8 cellular contexts compared by ENCODE assay signal in genomic region chr2:227862227-227862740, GRCh38. TPM values are rescaled to one million over a fixed set of nuclear protein-coding genes. Genes with fewer than 3 reads are reported as not detected.
DNase-seq lines count a peak whose midpoint lies in the region; ATAC-seq and TF ChIP-seq lines count a peak whose summit lies in the region.

No MANE protein-coding gene starts in this region.

- no peaks in the 10 kb centered on the region for H3K36me3 Mint-ChIP-seq in CD14-positive monocyte

- TF ChIP-seq CTCF in CD14-positive monocyte (IDR thresholded peaks at IDR 0.05) (peak; percentile 89), astrocyte of the cerebellum (IDR thresholded peaks at IDR 0.05; ENCODE audit: low read depth, low read length, missing control alignments) (peak; percentile 50), left lung (IDR thresholded peaks at IDR 0.05) (peak; percentile 52 to 74)

- intact Hi-C loops in CD14-positive monocyte (cut with micrococcal nuclease), result loop anchor here (5.0 to 10.0 kb wide), 3 partner anchors 80 to 207 kb away; no protein-coding TSS in a partner anchor
- intact Hi-C loops in left lung (cut with DNase I), result no loop called here

- H3K27ac ChIP-seq in left lung, result peak overlapping the region in 1 of 2 donors; percentile 60

- ATAC-seq in GM18511 (IDR thresholded peaks at IDR 0.05; ENCODE audit: unreplicated experiment), result peak; percentile 74
- ATAC-seq in left lung, result peak; percentile 71
- ATAC-seq in GM21619 (IDR thresholded peaks at IDR 0.05; ENCODE audit: unreplicated experiment), result no peak

- no peaks in the 10 kb centered on the region for H3K9me3 ChIP-seq in left lung

- H3K4me1 Mint-ChIP-seq in CD14-positive monocyte, result peaks cover 7% of the 10 kb centered on the region

- H3K27ac Mint-ChIP-seq in CD14-positive monocyte, result no peak overlapping the region

- no peak overlapping the region for H3K4me3 Mint-ChIP-seq in CD14-positive monocyte

- in situ Hi-C loops in astrocyte of the cerebellum (cut with HindIII; ENCODE audit: low sequenced_read_pairs), result no loop called here

- no peaks in the 10 kb centered on the region for H3K36me3 ChIP-seq in left lung

- H3K9me3 Mint-ChIP-seq in CD14-positive monocyte, result no peaks in the 10 kb centered on the region

- DNase-seq in CD14-positive monocyte (ENCODE audit: low spot score), result no peak
- DNase-seq in NCI-H2029 (lab: John Stamatoyannopoulos, UW), result peak; percentile 22
- peak; percentile 45 for DNase-seq in astrocyte of the cerebellum (ENCODE audit: low read depth)
- no peak for DNase-seq in left lung
- DNase-seq in activated gamma-delta T cell treated with Interleukin-2 at 50 U/mL for 16 hours, result no peak
- no peak for DNase-seq in hepatic stellate cell (ENCODE audit: low spot score)

- H3K27me3 ChIP-seq in left lung, result no peaks in the 10 kb centered on the region

- H3K4me3 ChIP-seq in astrocyte of the cerebellum (ENCODE audit: low read depth, low read length) (no peak overlapping the region), left lung (no peak overlapping the region)

- peaks cover 4 to 12% (median 8%) of the 10 kb centered on the region in 3 donors for H3K27me3 Mint-ChIP-seq in CD14-positive monocyte (ENCODE audit: low read depth in 3 of 3)

- H3K4me1 ChIP-seq in left lung, result peaks cover 6 to 31% of the 10 kb centered on the region in 2 donors

RNA-seq across cellular contexts. Expression of gene DAW1, which starts 9.1 kb away (rescaled TPM):
- polyA plus RNA-seq in CD14-positive monocyte, result not detected
- total RNA-seq in left lung, result 1 to 10 TPM in 1 of 2 donors, under 1 TPM in 1; 0.99 to 7.7 TPM

RNA-seq across cellular contexts. Expression of gene CCL20, which starts 48.6 kb away (rescaled TPM):
- polyA plus RNA-seq in CD14-positive monocyte, result under 1 TPM in 1 of 2 donors, not detected in 1; 0.47 TPM
- 10 to 100 TPM in 1 of 2 donors, 1 to 10 TPM in 1; 1.9 to 15.7 TPM for total RNA-seq in left lung

Comparison
In these comparisons a context has a peak if more than half of its experiments do, and no peak if none do; other contexts are left out.
1. DNase-seq: peak in NCI-H2029 (single experiment) and astrocyte of the cerebellum (single experiment); none in CD14-positive monocyte (single experiment), left lung (0 of 2), activated gamma-delta T cell treated with Interleukin-2 at 50 U/mL for 16 hours (single experiment) and hepatic stellate cell (single experiment).
2. intact Hi-C loops: an anchor here in CD14-positive monocyte (5.0 to 10.0 kb wide); none called in left lung.
3. Peak in every context shown above with its lines, with median percentiles within 50 percentile points of each other: CTCF ChIP-seq.